Comparison of ENCODE assay signal across 26 cellular contexts in genomic region chr11:5705688-5706087, GRCh38. TPM values are rescaled to one million over a fixed set of nuclear protein-coding genes. Genes with fewer than 3 reads are reported as not detected.
DNase-seq lines count a peak whose midpoint lies in the region; ATAC-seq and TF ChIP-seq lines count a peak whose summit lies in the region.
"Had no signal": no experiment of that assay in that cellular context is flagged by ENCODE, and none has a peak within 500 bp of the region (broad histone marks: within the 10 kb centered on the region; RNA-seq: fewer than 3 reads in every experiment).

No MANE protein-coding gene starts in this region.

- H3K27me3 Mint-ChIP-seq in activated naive CD4-positive, alpha-beta T cell treated with anti-CD3 and anti-CD28 coated beads, Interleukin-2, amount 50 U/mL, for 24 hours: no peaks in the 10 kb centered on the region
- no peaks in the 10 kb centered on the region for H3K27me3 Mint-ChIP-seq in activated naive CD4-positive, alpha-beta T cell treated with anti-CD3 and anti-CD28 coated beads for 36 hours (ENCODE audit: low read depth)
- H3K27me3 Mint-ChIP-seq in activated B cell treated with CpG ODN at 0.5 μM for 24 hours: no peaks in the 10 kb centered on the region
- no peaks in the 10 kb centered on the region for H3K27me3 Mint-ChIP-seq in effector memory CD8-positive, alpha-beta T cell

- no peak for DNase-seq in activated naive CD4-positive, alpha-beta T cell treated with anti-CD3 and anti-CD28 coated beads for 36 hours
- no peak for DNase-seq in activated B cell treated with CpG ODN at 0.5 μM for 24 hours
- no peak for DNase-seq in effector memory CD8-positive, alpha-beta T cell
- DNase-seq in HK-2 (ENCODE audit: unreplicated experiment): no peak
- no peak for DNase-seq in NCI-H1105 (lab: John Stamatoyannopoulos, UW)
- no peak for DNase-seq in NCI-H187 (lab: John Stamatoyannopoulos, UW)
- DNase-seq: activated T-cell treated with anti-CD3 and anti-CD28 coated beads, Interleukin-2, amount 50 U/mL, for 48 hours; body of pancreas; effector CD8-positive, alpha-beta T cell; gastrocnemius medialis; mammary epithelial cell; NCI-H1417 treated with DMSO at 0.1 percent for 48 hours; NCI-H526; occipital lobe; retina; RPMI8226; stimulated activated CD4-positive, alpha-beta T cell treated with anti-CD3 and anti-CD28 coated beads, Interleukin-4, amount 100 ng/mL, for 24 hours; stomach; transverse colon had no signal

- H3K36me3 Mint-ChIP-seq in activated naive CD4-positive, alpha-beta T cell treated with anti-CD3 and anti-CD28 coated beads, Interleukin-2, amount 50 U/mL, for 24 hours: peaks cover 28% of the 10 kb centered on the region
- peaks cover 57% of the 10 kb centered on the region for H3K36me3 Mint-ChIP-seq in activated naive CD4-positive, alpha-beta T cell treated with anti-CD3 and anti-CD28 coated beads for 36 hours (ENCODE audit: low read depth)
- H3K36me3 Mint-ChIP-seq in activated B cell treated with CpG ODN at 0.5 μM for 24 hours (ENCODE audit: low read depth): peaks cover 79% of the 10 kb centered on the region
- H3K36me3 Mint-ChIP-seq in effector memory CD8-positive, alpha-beta T cell (ENCODE audit: insufficient read depth): peaks cover 88% of the 10 kb centered on the region

- no peaks in the 10 kb centered on the region for H3K9me3 Mint-ChIP-seq in activated naive CD4-positive, alpha-beta T cell treated with anti-CD3 and anti-CD28 coated beads, Interleukin-2, amount 50 U/mL, for 24 hours
- H3K9me3 Mint-ChIP-seq in activated naive CD4-positive, alpha-beta T cell treated with anti-CD3 and anti-CD28 coated beads for 36 hours: no peaks in the 10 kb centered on the region
- no peaks in the 10 kb centered on the region for H3K9me3 Mint-ChIP-seq in activated B cell treated with CpG ODN at 0.5 μM for 24 hours
- no peaks in the 10 kb centered on the region for H3K9me3 Mint-ChIP-seq in effector memory CD8-positive, alpha-beta T cell
- H3K9me3 Mint-ChIP-seq: activated naive CD4-positive, alpha-beta T cell treated with anti-CD3 and anti-CD28 coated beads, Interleukin-2, amount 50 U/mL, for 72 hours had no signal

- H3K4me3 Mint-ChIP-seq in activated naive CD4-positive, alpha-beta T cell treated with anti-CD3 and anti-CD28 coated beads, Interleukin-2, amount 50 U/mL, for 24 hours: no peak overlapping the region
- no peak overlapping the region for H3K4me3 Mint-ChIP-seq in activated naive CD4-positive, alpha-beta T cell treated with anti-CD3 and anti-CD28 coated beads for 36 hours
- no peak overlapping the region for H3K4me3 Mint-ChIP-seq in activated B cell treated with CpG ODN at 0.5 μM for 24 hours
- H3K4me3 Mint-ChIP-seq in effector memory CD8-positive, alpha-beta T cell: peak overlapping the region in 1 of 2 donors; percentile 26

- POLR2A ChIA-PET in activated B cell treated with CpG ODN at 0.5 μM for 24 hours (lab: Charles Lee): interaction anchor here (0.7 to 3.4 kb wide), 3 partner anchors 13 to 21 kb away, joined by 3 to 25 read pairs (median 14); partner anchors contain the start of genes TRIM22 and TRIM5

- TF ChIP-seq CTCF in activated B cell treated with CpG ODN at 0.5 μM for 24 hours (IDR thresholded peaks at IDR 0.05): no peak

- no peak for ATAC-seq in activated B cell treated with CpG ODN at 0.5 μM for 24 hours (ENCODE audit: low read depth)
- no peak for ATAC-seq in effector memory CD8-positive, alpha-beta T cell (replicated peaks)
- ATAC-seq in GM21619 (IDR thresholded peaks at IDR 0.05; ENCODE audit: unreplicated experiment): no peak
- ATAC-seq: body of pancreas, gastrocnemius medialis had no signal

- H3K4me1 Mint-ChIP-seq in activated naive CD4-positive, alpha-beta T cell treated with anti-CD3 and anti-CD28 coated beads, Interleukin-2, amount 50 U/mL, for 24 hours: peaks cover 38% of the 10 kb centered on the region
- H3K4me1 Mint-ChIP-seq in activated naive CD4-positive, alpha-beta T cell treated with anti-CD3 and anti-CD28 coated beads for 36 hours (ENCODE audit: low read depth): peaks cover 31% of the 10 kb centered on the region
- peaks cover 27% of the 10 kb centered on the region for H3K4me1 Mint-ChIP-seq in activated B cell treated with CpG ODN at 0.5 μM for 24 hours
- peaks cover 9 to 39% of the 10 kb centered on the region in 2 donors for H3K4me1 Mint-ChIP-seq in effector memory CD8-positive, alpha-beta T cell (ENCODE audit: low read depth in 2 of 2)

- intact Hi-C loops in activated naive CD4-positive, alpha-beta T cell treated with anti-CD3 and anti-CD28 coated beads for 36 hours (cut with micrococcal nuclease): no loop called here
- intact Hi-C loops in activated B cell treated with CpG ODN at 0.5 μM for 24 hours (cut with micrococcal nuclease): no loop called here

- H3K27ac Mint-ChIP-seq in activated naive CD4-positive, alpha-beta T cell treated with anti-CD3 and anti-CD28 coated beads, Interleukin-2, amount 50 U/mL, for 24 hours: peak overlapping the region; percentile 73
- no peak overlapping the region for H3K27ac Mint-ChIP-seq in activated naive CD4-positive, alpha-beta T cell treated with anti-CD3 and anti-CD28 coated beads for 36 hours
- peak overlapping the region; percentile 50 for H3K27ac Mint-ChIP-seq in activated B cell treated with CpG ODN at 0.5 μM for 24 hours
- peak overlapping the region; percentile 59 to 86 for H3K27ac Mint-ChIP-seq in effector memory CD8-positive, alpha-beta T cell
- H3K27ac Mint-ChIP-seq: activated naive CD4-positive, alpha-beta T cell treated with anti-CD3 and anti-CD28 coated beads, Interleukin-2, amount 50 U/mL, for 72 hours had no signal

- CTCF ChIA-PET in activated naive CD4-positive, alpha-beta T cell treated with anti-CD3 and anti-CD28 coated beads for 36 hours (lab: Charles Lee): interaction anchor here (1.1 kb wide), 1 partner anchor 21 kb away, joined by 5 read pairs; the partner anchor contains the start of gene TRIM5
- CTCF ChIA-PET in activated B cell treated with CpG ODN at 0.5 μM for 24 hours (lab: Charles Lee): interaction anchor here (2.2 kb wide), 1 partner anchor 21 kb away, joined by 10 read pairs; the partner anchor contains the start of gene TRIM5

RNA-seq across cellular contexts. Expression of gene TRIM22, which starts 16.1 kb away (rescaled TPM):
- 100 to 1,000 TPM; 280 to 292 TPM for total RNA-seq in activated naive CD4-positive, alpha-beta T cell treated with anti-CD3 and anti-CD28 coated beads for 36 hours
- 244 and 255 TPM in 2 replicates for total RNA-seq in activated B cell treated with CpG ODN at 0.5 μM for 24 hours

RNA-seq across cellular contexts. Expression of gene TRIM5, which starts 20.8 kb away (rescaled TPM):
- 10 to 100 TPM; 37.2 to 38.0 TPM for total RNA-seq in activated naive CD4-positive, alpha-beta T cell treated with anti-CD3 and anti-CD28 coated beads for 36 hours
- 34.3 and 36.3 TPM in 2 replicates for total RNA-seq in activated B cell treated with CpG ODN at 0.5 μM for 24 hours

RNA-seq across cellular contexts. Expression of gene OR56B1, which starts 30.6 kb away (rescaled TPM):
- under 1 TPM in 1 of 2 experiments, not detected in 1; 0.20 TPM for total RNA-seq in activated naive CD4-positive, alpha-beta T cell treated with anti-CD3 and anti-CD28 coated beads for 36 hours
- 0.64 and 0.84 TPM in 2 replicates for total RNA-seq in activated B cell treated with CpG ODN at 0.5 μM for 24 hours
- total RNA-seq: body of pancreas, esophagus muscularis mucosa, gastrocnemius medialis, H1, kidney epithelial cell, mammary epithelial cell, MCF 10A, occipital lobe, transverse colon had no signal

RNA-seq across cellular contexts. Expression of gene OR52N4, which starts 48.4 kb away (rescaled TPM):
- total RNA-seq in activated naive CD4-positive, alpha-beta T cell treated with anti-CD3 and anti-CD28 coated beads for 36 hours: under 1 TPM; 0.74 to 0.99 TPM
- total RNA-seq in activated B cell treated with CpG ODN at 0.5 μM for 24 hours: 1.1 and 2.2 TPM in 2 replicates
- total RNA-seq: body of pancreas, esophagus muscularis mucosa, gastrocnemius medialis, H1, kidney epithelial cell, mammary epithelial cell, MCF 10A, occipital lobe, stomach, transverse colon had no signal
